Comparison of ENCODE assay signal across 8 cellular contexts in genomic region chr19:11506101-11506555, GRCh38. TPM values are rescaled to one million over a fixed set of nuclear protein-coding genes. Genes with fewer than 3 reads are reported as not detected.
DNase-seq lines count a peak whose midpoint lies in the region; ATAC-seq, FAIRE-seq and TF ChIP-seq lines count a peak whose summit lies in the region.

No MANE protein-coding gene starts in this region.

- H3K4me1 Mint-ChIP-seq in nephron progenitor cell = peaks cover 27% of the 10 kb centered on the region

- H4K5ac ChIP-seq in H1 (ENCODE audit: insufficient read length, low read depth, low read length) = peak overlapping the region; percentile 83

- TF ChIP-seq CTCF in HCT116 (IDR thresholded peaks at IDR 0.05 in 2 of 3, conservative IDR thresholded peaks at IDR 0.05 in 1 of 3; ENCODE audit: borderline replicate concordance in 1 of 3, insufficient read depth in 1 of 3, low read depth in 2 of 3, low read length in 2 of 3) = no peak
- no peak for TF ChIP-seq CTCF in H1 (IDR thresholded peaks at IDR 0.05; ENCODE audit: control extremely low read depth in 1 of 3, insufficient read depth in 1 of 3, low read depth in 1 of 3, low read length in 3 of 3)
- TF ChIP-seq CTCF in nephron progenitor cell (IDR thresholded peaks at IDR 0.05) = no peak
- no peak for TF ChIP-seq CTCF in omental fat pad (IDR thresholded peaks at IDR 0.05)

- H3K4me2 ChIP-seq in HCT116 (ENCODE audit: low read length) (peak overlapping the region; percentile 94), H1 (ENCODE audit: insufficient read depth in 1 of 2, low read depth in 2 of 2, low read length in 2 of 2) (peak overlapping the region; percentile 71 to 85)

- no peak overlapping the region for H3K14ac ChIP-seq in H1 (ENCODE audit: insufficient read length)

- peaks cover 4% of the 10 kb centered on the region for H3K79me1 ChIP-seq in H1 (ENCODE audit: low read depth, low read length)

- TSS peak; percentile 86 for BruUV-seq in HCT116 (replicated peaks; lab: Mats Ljungman, UMichigan)

- peak; percentile 30 for ATAC-seq in GM18498 (IDR thresholded peaks at IDR 0.05; ENCODE audit: unreplicated experiment)
- peak; percentile 12; the same call in 1 of the 2 replicates for ATAC-seq in HCT116
- ATAC-seq in omental fat pad (ENCODE audit: low FRiP score) = no peak

- H2BK12ac ChIP-seq in H1 (ENCODE audit: low read depth, low read length) = no peak overlapping the region

- H3K27ac ChIP-seq in HCT116 (ENCODE audit: low read depth, low read length) = peak overlapping the region; percentile 89
- peak overlapping the region; percentile 32 for H3K27ac ChIP-seq in H1 (ENCODE audit: low read depth, low read length)

- no peak overlapping the region for H2BK20ac ChIP-seq in H1 (ENCODE audit: low read length)

- no peak for FAIRE-seq in H1 (lab: Jason Lieb, UNC)

- H3K79me2 ChIP-seq in HCT116 (ENCODE audit: insufficient read depth, low read length) = peaks cover 6% of the 10 kb centered on the region; the same call in 1 of the 2 replicates
- no peaks in the 10 kb centered on the region; a peak in 1 of 4 replicates for H3K79me2 ChIP-seq in H1 (ENCODE audit: control insufficient read depth in 1 of 2, insufficient read depth in 2 of 2, low read length in 2 of 2)

- H3K9ac ChIP-seq in HCT116 (ENCODE audit: low read length) (peak overlapping the region; percentile 87), NT2/D1 (ENCODE audit: insufficient read length, low read depth) (peak overlapping the region; percentile 98), H1 (replicated peaks in 1 of 4; ENCODE audit: extremely low read depth in 1 of 4, low read depth in 3 of 4, low read length in 3 of 4) (peak overlapping the region in 3 of 4 experiments; percentile 39 to 68 (median 58); a peak in 5 of 7 replicates)

- no peak overlapping the region for H2BK15ac ChIP-seq in H1 (ENCODE audit: low read length)

- DNase-seq in HCT116 (ENCODE audit: low read depth, low spot score) = no peak
- no peak for DNase-seq in NT2/D1 (ENCODE audit: low read depth, low spot score)
- DNase-seq in H1 (ENCODE audit: low read depth in 1 of 2, low spot score in 2 of 2) = no peak
- no peak for DNase-seq in nephron progenitor cell
- DNase-seq in omental fat pad (ENCODE audit: low spot score) = no peak
- DNase-seq in UCSD-AML1 (lab: John Stamatoyannopoulos, UW; ENCODE audit: unreplicated experiment) = no peak
- no peak for DNase-seq in NCI-H446 treated with DMSO at 0.1 percent for 48 hours (lab: John Stamatoyannopoulos, UW)

- H3K56ac ChIP-seq in H1 (replicated peaks; ENCODE audit: insufficient read length, low read depth, low read length) = no peak overlapping the region

- peak overlapping the region; percentile 90 for H2BK5ac ChIP-seq in H1 (ENCODE audit: low read depth, low read length)

- H3K23me2 ChIP-seq in H1 (ENCODE audit: low read depth, low read length) = 0 out of 2 replicates have a peak, but pooled peaks cover 2% of the 10 kb centered on the region

- H3K4me1 ChIP-seq in HCT116 (ENCODE audit: control insufficient read depth in 1 of 2, insufficient read depth in 2 of 2, low read length in 2 of 2) = peaks cover 0 to 13% of the 10 kb centered on the region in 2 experiments; a peak in 2 of 4 replicates
- H3K4me1 ChIP-seq in NT2/D1 (ENCODE audit: insufficient read depth, insufficient read length) = peaks cover 20% of the 10 kb centered on the region
- peaks cover 3 to 4% (median 4%) of the 10 kb centered on the region in 4 experiments; a peak in 6 of 7 replicates for H3K4me1 ChIP-seq in H1 (replicated peaks in 1 of 4; ENCODE audit: control insufficient read depth in 3 of 4, insufficient read depth in 4 of 4, low read length in 3 of 4)

- H2AK5ac ChIP-seq in H1 (ENCODE audit: low read depth, low read length) = no peak overlapping the region

- TF ChIP-seq RAD21 in HCT116 (IDR thresholded peaks at IDR 0.05; ENCODE audit: low read depth) (no peak), H1 (IDR thresholded peaks at IDR 0.05 in 1 of 2, conservative IDR thresholded peaks at IDR 0.05 in 1 of 2; ENCODE audit: low read depth in 2 of 2, low read length in 2 of 2) (no peak)

- peak overlapping the region; percentile 92 for H4K8ac ChIP-seq in H1 (ENCODE audit: extremely low read depth, insufficient read depth, low read length)

- RAD21 ChIA-PET in HCT116 (lab: Charles Lee; ENCODE audit: low non-redundant PET in 1 of 2, low total read pairs in 2 of 2, uncharacterized antibody in 2 of 2, unreplicated experiment in 2 of 2) = interaction anchor here in 1 of 2 experiments (0.7 kb wide), 1 partner anchor 24 kb away, joined by 5 read pairs; no protein-coding TSS in a partner anchor

- H3K36me3 Mint-ChIP-seq in nephron progenitor cell (ENCODE audit: low read depth) = peaks cover 8% of the 10 kb centered on the region

- peak overlapping the region; percentile 21 for H3K4ac ChIP-seq in H1 (replicated peaks; ENCODE audit: insufficient read length, low read depth, low read length)

- H2AFZ ChIP-seq in HCT116 (ENCODE audit: low read depth, low read length, poor library complexity, severe bottlenecking) = no peak overlapping the region
- H2AFZ ChIP-seq in H1 (ENCODE audit: low read length) = no peak overlapping the region

- H2BK120ac ChIP-seq in H1 (replicated peaks; ENCODE audit: low read depth, low read length) = no peak overlapping the region

- TF ChIP-seq EP300 in H1 (IDR thresholded peaks at IDR 0.05; ENCODE audit: borderline replicate concordance in 1 of 2, low read depth in 2 of 2, low read length in 2 of 2) = no peak

- CTCF ChIA-PET in HCT116 (lab: Charles Lee) = no interaction called here
- CTCF ChIA-PET in H1 (lab: Charles Lee; ENCODE audit: partially characterized antibody) = interaction anchor here (1.3 to 1.5 kb wide), 2 partner anchors 24 to 53 kb away, joined by 3 to 4 read pairs; partner anchors contain the start of gene ELOF1

- WGBS in H1 (ENCODE audit: extremely low coverage in 1 of 2, insufficient coverage in 1 of 2, insufficient read length in 1 of 2, insufficient replicate concordance in 2 of 2, low coverage in 1 of 2, low lambda C conversion rate in 2 of 2, missing lambda C conversion rate in 1 of 2), 2 experiments = 84% methylated on average over 20 of the region's 20 CpGs; no CpG with 5 or more reads in 1 of the 2 experiments

- no peaks in the 10 kb centered on the region for H3K27me3 ChIP-seq in HCT116 (ENCODE audit: insufficient read depth, low read length)
- H3K27me3 ChIP-seq in NT2/D1 (ENCODE audit: insufficient read depth, insufficient read length) = no peaks in the 10 kb centered on the region
- no peaks in the 10 kb centered on the region for H3K27me3 ChIP-seq in H1 (replicated peaks in 1 of 4; ENCODE audit: control insufficient read depth in 3 of 4, extremely low read depth in 1 of 4, insufficient read depth in 3 of 4, low read length in 3 of 4)

- H3K9me3 ChIP-seq in HCT116 (ENCODE audit: control insufficient read depth in 1 of 2, insufficient read depth in 1 of 2, low read depth in 1 of 2, low read length in 2 of 2) = no peaks in the 10 kb centered on the region
- H3K9me3 ChIP-seq in NT2/D1 (ENCODE audit: insufficient read depth, low read length) = no peaks in the 10 kb centered on the region
- H3K9me3 ChIP-seq in H1 (ENCODE audit: insufficient read depth in 2 of 2, low read depth in 1 of 2, low read length in 1 of 2) = no peaks in the 10 kb centered on the region

- H3K27me3 Mint-ChIP-seq in nephron progenitor cell (ENCODE audit: low read depth, poor library complexity) = peaks cover 5% of the 10 kb centered on the region

- peak overlapping the region; percentile 65 to 80 for H3K4me3 ChIP-seq in HCT116 (replicated peaks in 1 of 2; ENCODE audit: low read depth in 1 of 2, low read length in 2 of 2)
- peak overlapping the region; percentile 85 for H3K4me3 ChIP-seq in NT2/D1 (ENCODE audit: insufficient read length, low read depth)
- H3K4me3 ChIP-seq in H1 (ENCODE audit: extremely low read depth in 1 of 4, insufficient read depth in 2 of 4, low read depth in 3 of 4, low read length in 4 of 4) = peak overlapping the region; percentile 69 to 85 (median 78)

- H3K27ac Mint-ChIP-seq in nephron progenitor cell = peak overlapping the region; percentile 36

- H3K36me3 ChIP-seq in HCT116 (ENCODE audit: control insufficient read depth in 1 of 2, insufficient read depth in 2 of 2, low read length in 2 of 2) (no peaks in the 10 kb centered on the region), NT2/D1 (ENCODE audit: insufficient read depth, insufficient read length, low read length) (peaks cover 34% of the 10 kb centered on the region), H1 (ENCODE audit: control insufficient read depth in 2 of 4, insufficient read depth in 4 of 4, low read length in 3 of 4) (no peaks in the 10 kb centered on the region)

- intact Hi-C loops in HCT116 (cut with micrococcal nuclease) = no loop called here

- peak overlapping the region; percentile 85 for H3K4me3 Mint-ChIP-seq in nephron progenitor cell

- H3K9me2 ChIP-seq in HCT116 (ENCODE audit: insufficient read depth) = no peaks in the 10 kb centered on the region

- no peak overlapping the region for H3K18ac ChIP-seq in H1 (ENCODE audit: extremely low read depth, low read length)

- H3K9me3 Mint-ChIP-seq in nephron progenitor cell = no peaks in the 10 kb centered on the region

- H4K20me1 ChIP-seq in HCT116 (ENCODE audit: insufficient read depth) (no peaks in the 10 kb centered on the region), H1 (replicated peaks in 1 of 2; ENCODE audit: control insufficient read depth in 1 of 2, insufficient read depth in 2 of 2, low read length in 2 of 2) (peaks cover 0 to under 1% of the 10 kb centered on the region in 2 experiments)

- POLR2A ChIA-PET in HCT116 (lab: Charles Lee) (no interaction called here), H1 (lab: Charles Lee; ENCODE audit: partially characterized antibody) (interaction anchor here (0.7 to 2.8 kb wide), 7 partner anchors 10 to 33 kb away, joined by 3 to 7 read pairs (median 3); partner anchors contain the start of genes CNN1 and ELAVL3)

- H4K91ac ChIP-seq in H1 (replicated peaks; ENCODE audit: insufficient read length, low read length) = peak overlapping the region; percentile 44

- no peak overlapping the region for H3K23ac ChIP-seq in H1 (ENCODE audit: insufficient read length)

- TF ChIP-seq POLR2A in HCT116 (IDR thresholded peaks at IDR 0.05; ENCODE audit: borderline replicate concordance, extremely low read depth, insufficient read depth, insufficient read length) (peak; percentile 4), H1 (IDR thresholded peaks at IDR 0.05; ENCODE audit: control extremely low read depth in 1 of 2, low read depth in 2 of 2, low read length in 2 of 2) (no peak)

RNA-seq across cellular contexts. Expression of gene ZNF653, which starts 0.5 kb away (rescaled TPM):
- total RNA-seq in HCT116 (2021; ENCODE audit: unreplicated experiment) (16.1 TPM), omental fat pad (1 to 10 TPM; 3.3 to 8.4 (median 5.3) TPM)
- polyA plus RNA-seq in HCT116 (2012) = 14.3 and 15.9 TPM in 2 replicates
- total RNA-seq in H1 (2021; fragmentation: NEBNext Ultra II Directional; extraction: Animal tissue kit (Norgen Biotek cat#: 25700)) = 7.9 and 9.5 TPM in 2 replicates
- polyA plus RNA-seq in H1 (2011; rRNA removed) = 7.0 and 13.0 TPM in 2 replicates
- 12.0 TPM for polyA plus RNA-seq in H1 (2011; cell fraction: cytosol; rRNA removed)
- polyA plus RNA-seq in H1 (2011; cell fraction: nucleus; rRNA removed) = 20.5 TPM
- 3.0 to 11.6 TPM (median 10.3 TPM) in 4 replicates for polyA plus RNA-seq in H1 (2012, experiment 1 of 2)
- 8.4 TPM for polyA plus RNA-seq in H1 (2012, experiment 2 of 2)
- polyA plus RNA-seq in H1 (2013, experiment 1 of 2) = 6.5 TPM
- 4.8 TPM for polyA plus RNA-seq in H1 (2013, experiment 2 of 2)
- 4.1 and 6.9 TPM in 2 replicates for polyA minus RNA-seq in H1 (2011; rRNA and poly(A)+ RNA removed)
- polyA minus RNA-seq in H1 (2011; cell fraction: cytosol; rRNA and poly(A)+ RNA removed) = 4.0 TPM
- 9.4 TPM for polyA minus RNA-seq in H1 (2011; cell fraction: nucleus; rRNA and poly(A)+ RNA removed)

RNA-seq across cellular contexts. Expression of gene ECSIT, which starts 22.8 kb away (rescaled TPM):
- total RNA-seq in HCT116 (2021; ENCODE audit: unreplicated experiment) (52.8 TPM), omental fat pad (10 to 100 TPM; 25.0 to 63.1 (median 33.2) TPM)
- 39.4 and 52.9 TPM in 2 replicates for polyA plus RNA-seq in HCT116 (2012)
- 53.5 and 55.7 TPM in 2 replicates for total RNA-seq in H1 (2021; fragmentation: NEBNext Ultra II Directional; extraction: Animal tissue kit (Norgen Biotek cat#: 25700))
- polyA plus RNA-seq in H1 (2011; rRNA removed) = 74.1 and 118 TPM in 2 replicates
- 81.0 TPM for polyA plus RNA-seq in H1 (2011; cell fraction: cytosol; rRNA removed)
- 87.0 TPM for polyA plus RNA-seq in H1 (2011; cell fraction: nucleus; rRNA removed)
- 48.8 to 61.3 TPM (median 59.0 TPM) in 4 replicates for polyA plus RNA-seq in H1 (2012, experiment 1 of 2)
- polyA plus RNA-seq in H1 (2012, experiment 2 of 2) = 70.8 TPM
- polyA plus RNA-seq in H1 (2013, experiment 1 of 2) = 31.2 TPM
- polyA plus RNA-seq in H1 (2013, experiment 2 of 2) = 32.1 TPM
- polyA minus RNA-seq in H1 (2011; rRNA and poly(A)+ RNA removed) = 91.8 and 97.8 TPM in 2 replicates
- polyA minus RNA-seq in H1 (2011; cell fraction: cytosol; rRNA and poly(A)+ RNA removed) = 44.0 TPM
- 23.8 TPM for polyA minus RNA-seq in H1 (2011; cell fraction: nucleus; rRNA and poly(A)+ RNA removed)

RNA-seq across cellular contexts. Expression of gene ELAVL3, which starts 25.3 kb away (rescaled TPM):
- 0.05 TPM for total RNA-seq in HCT116 (2021; ENCODE audit: unreplicated experiment)
- 0.05 and 0.20 TPM in 2 replicates for polyA plus RNA-seq in HCT116 (2012)
- 1.0 and 2.0 TPM in 2 replicates for total RNA-seq in H1 (2021; fragmentation: NEBNext Ultra II Directional; extraction: Animal tissue kit (Norgen Biotek cat#: 25700))
- 0.80 and 1.2 TPM in 2 replicates for polyA plus RNA-seq in H1 (2011; rRNA removed)
- 0.94 TPM for polyA plus RNA-seq in H1 (2011; cell fraction: cytosol; rRNA removed)
- 3.3 TPM for polyA plus RNA-seq in H1 (2011; cell fraction: nucleus; rRNA removed)
- polyA plus RNA-seq in H1 (2012, experiment 1 of 2) = 0.94 to 1.4 TPM (median 1.1 TPM) in 4 replicates
- polyA plus RNA-seq in H1 (2012, experiment 2 of 2) = 0.38 TPM
- polyA plus RNA-seq in H1 (2013, experiment 1 of 2) = 1.3 TPM
- 0.83 TPM for polyA plus RNA-seq in H1 (2013, experiment 2 of 2)
- polyA minus RNA-seq in H1 (2011; rRNA and poly(A)+ RNA removed) = 1.4 and 1.6 TPM in 2 replicates
- polyA minus RNA-seq in H1 (2011; cell fraction: cytosol; rRNA and poly(A)+ RNA removed) = not detected
- 2.8 TPM for polyA minus RNA-seq in H1 (2011; cell fraction: nucleus; rRNA and poly(A)+ RNA removed)
- not detected for total RNA-seq in omental fat pad

RNA-seq across cellular contexts. Expression of gene CNN1, which starts 32.5 kb away (rescaled TPM):
- total RNA-seq in HCT116 (2021; ENCODE audit: unreplicated experiment) (0.64 TPM), omental fat pad (10 to 100 TPM in 2 of 4 donors, 1 to 10 TPM in 2; 6.4 to 43.8 (median 14.5) TPM)
- polyA plus RNA-seq in HCT116 (2012) = 0.20 and 0.26 TPM in 2 replicates
- 29.8 and 32.4 TPM in 2 replicates for total RNA-seq in H1 (2021; fragmentation: NEBNext Ultra II Directional; extraction: Animal tissue kit (Norgen Biotek cat#: 25700))
- 50.8 and 62.8 TPM in 2 replicates for polyA plus RNA-seq in H1 (2011; rRNA removed)
- 40.5 TPM for polyA plus RNA-seq in H1 (2011; cell fraction: cytosol; rRNA removed)
- polyA plus RNA-seq in H1 (2011; cell fraction: nucleus; rRNA removed) = 23.7 TPM
- polyA plus RNA-seq in H1 (2012, experiment 1 of 2) = 18.1 to 31.2 TPM (median 28.0 TPM) in 4 replicates
- polyA plus RNA-seq in H1 (2012, experiment 2 of 2) = 23.3 TPM
- polyA plus RNA-seq in H1 (2013, experiment 1 of 2) = 18.4 TPM
- polyA plus RNA-seq in H1 (2013, experiment 2 of 2) = 19.1 TPM
- 7.7 and 14.6 TPM in 2 replicates for polyA minus RNA-seq in H1 (2011; rRNA and poly(A)+ RNA removed)
- polyA minus RNA-seq in H1 (2011; cell fraction: cytosol; rRNA and poly(A)+ RNA removed) = 18.9 TPM
- 5.3 TPM for polyA minus RNA-seq in H1 (2011; cell fraction: nucleus; rRNA and poly(A)+ RNA removed)

RNA-seq across cellular contexts. Expression of gene ELOF1, which starts 52.9 kb away (rescaled TPM):
- 74.5 TPM for total RNA-seq in HCT116 (2021; ENCODE audit: unreplicated experiment)
- polyA plus RNA-seq in HCT116 (2012) = 49.0 and 58.0 TPM in 2 replicates
- total RNA-seq in H1 (2021; fragmentation: NEBNext Ultra II Directional; extraction: Animal tissue kit (Norgen Biotek cat#: 25700)) = 84.2 and 88.4 TPM in 2 replicates
- 101 and 160 TPM in 2 replicates for polyA plus RNA-seq in H1 (2011; rRNA removed)
- polyA plus RNA-seq in H1 (2011; cell fraction: cytosol; rRNA removed) = 144 TPM
- polyA plus RNA-seq in H1 (2011; cell fraction: nucleus; rRNA removed) = 65.0 TPM
- 86.7 to 104 TPM (median 91.1 TPM) in 4 replicates for polyA plus RNA-seq in H1 (2012, experiment 1 of 2)
- 112 TPM for polyA plus RNA-seq in H1 (2012, experiment 2 of 2)
- polyA plus RNA-seq in H1 (2013, experiment 1 of 2) = 63.3 TPM
- polyA plus RNA-seq in H1 (2013, experiment 2 of 2) = 63.8 TPM
- 30.2 and 38.3 TPM in 2 replicates for polyA minus RNA-seq in H1 (2011; rRNA and poly(A)+ RNA removed)
- 31.8 TPM for polyA minus RNA-seq in H1 (2011; cell fraction: cytosol; rRNA and poly(A)+ RNA removed)
- polyA minus RNA-seq in H1 (2011; cell fraction: nucleus; rRNA and poly(A)+ RNA removed) = 35.5 TPM
- total RNA-seq in omental fat pad = 10 to 100 TPM; 32.0 to 39.8 (median 33.7) TPM
